8 cellular contexts compared by ENCODE assay signal in genomic region chr20:32652739-32653526, GRCh38. TPM values are rescaled to one million over a fixed set of nuclear protein-coding genes. Genes with fewer than 3 reads are reported as not detected.
DNase-seq lines count a peak whose midpoint lies in the region; TF ChIP-seq lines count a peak whose summit lies in the region.

No MANE protein-coding gene starts in this region.

- peak; percentile 97 for TF ChIP-seq CTCF in GM13977 (IDR thresholded peaks at IDR 0.05; ENCODE audit: extremely low read depth, insufficient read depth, missing control alignments)
- TF ChIP-seq CTCF in LNCAP (IDR thresholded peaks at IDR 0.05) = peak; percentile 94

- DNase-seq in A172 (ENCODE audit: low spot score) (peak; percentile 82), GM13977 (ENCODE audit: low spot score) (peak; percentile 90), SHP77 treated with DMSO at 0.1 percent for 48 hours (lab: John Stamatoyannopoulos, UW) (peak; percentile 30), fibroblast of the conjunctiva (ENCODE audit: low read depth) (peak; percentile 50), non-pigmented ciliary epithelial cell (ENCODE audit: low read depth) (peak; percentile 23), superior temporal gyrus (ENCODE audit: extremely low spot score) (peak; percentile 91)
- peak; percentile 81 for DNase-seq in activated T-helper 9 cell treated with anti-CD3 and anti-CD28 coated beads, Interleukin-2, amount 50 U/mL, for 16 hours (ENCODE audit: low read depth)

- in situ Hi-C loops in GM13977 (cut with MboI; ENCODE audit: low pct_unique_long_range_greater_than_20kb, low sequenced_read_pairs, unreplicated experiment) = no loop called here

RNA-seq across cellular contexts. Expression of gene C20orf203, which starts 20.8 kb away (rescaled TPM):
- not detected in 2 replicates for total RNA-seq in A172 (2014; rRNA removed; shearing (Covaris generic))

Comparison
In these comparisons a context has a peak if more than half of its experiments do, and no peak if none do; other contexts are left out.
1. Peak in every context shown above with its lines: DNase-seq.
2. DNase-seq: peak in every context shown above with its lines; median percentile 91 in superior temporal gyrus; 90 in GM13977; 82 in A172; 81 in activated T-helper 9 cell treated with anti-CD3 and anti-CD28 coated beads, Interleukin-2, amount 50 U/mL, for 16 hours; 50 in fibroblast of the conjunctiva; 30 in SHP77 treated with DMSO at 0.1 percent for 48 hours; 23 in non-pigmented ciliary epithelial cell.